Comparison of ENCODE assay signal across 14 cellular contexts in genomic region chr3:39275963-39276593, GRCh38. TPM values are rescaled to one million over a fixed set of nuclear protein-coding genes. Genes with fewer than 3 reads are reported as not detected.
"Had no signal": no experiment of that assay in that cellular context is flagged by ENCODE, and none has a peak within 500 bp of the region (broad histone marks: within the 10 kb centered on the region; RNA-seq: fewer than 3 reads in every experiment).

No MANE protein-coding gene starts in this region.

- H3K27ac ChIP-seq: adrenal gland, body of pancreas, pancreas, stomach, tibial artery had no signal

- H3K36me3 ChIP-seq: adrenal gland, pancreas, stomach, tibial artery had no signal

- H3K4me1 ChIP-seq: adrenal gland, body of pancreas, pancreas, stomach had no signal

- H3K27ac Mint-ChIP-seq: activated B cell treated with CpG ODN at 0.5 μM for 24 hours; activated CD4-positive, alpha-beta T cell treated with anti-CD3 and anti-CD28 coated beads, Interleukin-2, amount 10 ng/mL, durations not matched to agents 24 days and 14 days; activated naive CD4-positive, alpha-beta T cell treated with anti-CD3 and anti-CD28 coated beads for 36 hours; activated T-helper 17 cell treated with anti-CD3 and anti-CD28 coated beads, Interleukin-2, amount 50 U/mL, for 72 hours had no signal

- ATAC-seq: activated T-helper 17 cell treated with anti-CD3 and anti-CD28 coated beads, Interleukin-2, amount 50 U/mL, for 72 hours; body of pancreas; esophagus mucosa; left cardiac atrium; pancreas had no signal

- H3K9me3 Mint-ChIP-seq: activated B cell treated with CpG ODN at 0.5 μM for 24 hours; activated CD4-positive, alpha-beta T cell treated with anti-CD3 and anti-CD28 coated beads, Interleukin-2, amount 10 ng/mL, durations not matched to agents 24 days and 14 days; activated naive CD4-positive, alpha-beta T cell treated with anti-CD3 and anti-CD28 coated beads for 36 hours; activated T-helper 17 cell treated with anti-CD3 and anti-CD28 coated beads, Interleukin-2, amount 50 U/mL, for 72 hours had no signal

- H3K27me3 ChIP-seq: adrenal gland, body of pancreas, pancreas, tibial artery had no signal

- H3K4me3 ChIP-seq: adrenal gland, body of pancreas, pancreas, stomach, tibial artery had no signal

- H3K9me3 ChIP-seq: adrenal gland, body of pancreas, pancreas, stomach, tibial artery had no signal

- H3K27me3 Mint-ChIP-seq: activated B cell treated with CpG ODN at 0.5 μM for 24 hours; activated T-helper 17 cell treated with anti-CD3 and anti-CD28 coated beads, Interleukin-2, amount 50 U/mL, for 72 hours had no signal

- H3K4me3 Mint-ChIP-seq: activated B cell treated with CpG ODN at 0.5 μM for 24 hours; activated CD4-positive, alpha-beta T cell treated with anti-CD3 and anti-CD28 coated beads, Interleukin-2, amount 10 ng/mL, durations not matched to agents 24 days and 14 days; activated naive CD4-positive, alpha-beta T cell treated with anti-CD3 and anti-CD28 coated beads for 36 hours; activated T-helper 17 cell treated with anti-CD3 and anti-CD28 coated beads, Interleukin-2, amount 50 U/mL, for 72 hours had no signal

- DNase-seq: activated B cell treated with CpG ODN at 0.5 μM for 24 hours; activated CD4-positive, alpha-beta T cell treated with anti-CD3 and anti-CD28 coated beads, Interleukin-2, amount 10 ng/mL, durations not matched to agents 24 days and 14 days; activated naive CD4-positive, alpha-beta T cell treated with anti-CD3 and anti-CD28 coated beads for 36 hours; body of pancreas; hypothalamus; left cardiac atrium; pancreas; stimulated activated CD4-positive, alpha-beta T cell treated with anti-CD3 and anti-CD28 coated beads, Interleukin-12 subunit alpha, Interleukin-12 subunit beta, amount 100 ng/mL, for 4 hours; stomach; tibial artery had no signal

RNA-seq across cellular contexts. Expression of gene CX3CR1, which starts 3.8 kb away (rescaled TPM):
- total RNA-seq: activated naive CD4-positive, alpha-beta T cell treated with anti-CD3 and anti-CD28 coated beads for 36 hours; glomerular endothelial cell had no signal

RNA-seq across cellular contexts. Expression of gene CCR8, which starts 53.4 kb away (rescaled TPM):
- total RNA-seq: activated B cell treated with CpG ODN at 0.5 μM for 24 hours; activated naive CD4-positive, alpha-beta T cell treated with anti-CD3 and anti-CD28 coated beads for 36 hours; adrenal gland; body of pancreas; glomerular endothelial cell; left cardiac atrium; pancreas; stomach had no signal
- polyA plus RNA-seq: adrenal gland, pancreas, stomach had no signal
